Comparison of ENCODE assay signal across 2 cellular contexts in the genomic region with DNA sequence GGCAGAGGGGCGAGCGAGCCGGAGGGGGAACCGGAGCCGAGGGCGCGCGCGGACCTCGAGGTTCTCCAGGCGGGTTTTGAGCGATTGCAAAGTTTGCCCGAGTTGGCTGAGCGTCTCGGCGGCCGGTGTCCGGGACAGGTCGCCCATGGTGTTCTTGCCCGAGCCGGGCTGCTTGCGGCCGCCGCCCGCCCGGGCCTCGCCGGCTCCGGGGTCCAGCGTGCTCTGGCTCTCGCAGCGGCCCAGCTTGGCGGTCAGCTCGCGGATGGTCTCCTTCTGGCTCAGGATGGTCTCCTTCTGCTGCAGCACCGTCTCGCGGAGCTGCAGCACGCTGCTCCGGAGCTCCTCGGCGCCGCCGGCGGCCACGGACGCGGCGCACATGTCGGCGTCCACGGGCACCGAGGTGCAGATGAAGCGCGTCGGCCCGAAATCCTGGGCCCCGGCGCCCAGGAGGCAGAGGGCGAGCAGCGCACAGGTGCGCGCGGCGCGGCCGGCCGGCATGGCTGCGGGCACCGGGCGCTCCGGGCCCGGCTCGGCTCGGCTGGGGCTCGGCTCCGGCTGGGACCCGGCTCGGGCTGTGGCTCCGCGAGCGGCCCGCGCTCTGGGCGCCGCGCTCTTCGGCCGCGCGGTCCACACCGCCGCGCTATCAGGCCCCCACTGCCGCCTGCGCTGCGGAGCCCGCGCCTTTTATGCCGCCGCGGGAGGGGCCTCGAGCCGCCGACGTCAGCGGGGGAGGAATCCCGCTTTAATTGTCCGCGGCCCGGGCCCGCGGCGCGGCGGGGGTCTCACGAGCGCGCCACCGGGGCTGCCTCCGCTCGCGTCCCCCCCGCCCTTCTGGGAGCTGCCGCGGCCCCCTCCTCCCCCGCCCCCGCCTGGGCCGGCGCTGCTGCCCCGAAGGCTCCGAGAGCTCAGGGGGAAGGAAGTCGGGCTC.
A peak's percentile ranks its signal among the peaks of the same experiment; 100 is the strongest.
TF ChIP-seq lines count a peak whose summit lies in the region.

A gene with protein sequence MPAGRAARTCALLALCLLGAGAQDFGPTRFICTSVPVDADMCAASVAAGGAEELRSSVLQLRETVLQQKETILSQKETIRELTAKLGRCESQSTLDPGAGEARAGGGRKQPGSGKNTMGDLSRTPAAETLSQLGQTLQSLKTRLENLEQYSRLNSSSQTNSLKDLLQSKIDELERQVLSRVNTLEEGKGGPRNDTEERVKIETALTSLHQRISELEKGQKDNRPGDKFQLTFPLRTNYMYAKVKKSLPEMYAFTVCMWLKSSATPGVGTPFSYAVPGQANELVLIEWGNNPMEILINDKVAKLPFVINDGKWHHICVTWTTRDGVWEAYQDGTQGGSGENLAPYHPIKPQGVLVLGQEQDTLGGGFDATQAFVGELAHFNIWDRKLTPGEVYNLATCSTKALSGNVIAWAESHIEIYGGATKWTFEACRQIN (minus strand): TSS at position 659 of the 928 bp plus-strand sequence. CDS start 161 bp downstream, at position 498.

TF ChIP-seq in GM12878, 131 proteins besides CTCF, POLR2A, EP300 and RAD21:
- TF ChIP-seq SUZ12 (IDR thresholded peaks at IDR 0.05; ENCODE audit: unreplicated experiment) (peak; percentile 77), IKZF2 (IDR thresholded peaks at IDR 0.05) (no peak)

TF ChIP-seq in HepG2, 621 proteins besides CTCF, POLR2A, EP300 and RAD21 (continues in another document):
- TF ChIP-seq ZNF564 (CRISPR knock-in tag; IDR thresholded peaks at IDR 0.05) (no peak), HNRNPK (IDR thresholded peaks at IDR 0.05; ENCODE audit: low read depth, low read length, poor library complexity, severe bottlenecking) (peak; percentile 14), ZNF326 (CRISPR knock-in tag; IDR thresholded peaks at IDR 0.05; ENCODE audit: borderline replicate concordance) (no peak), EZH2 (conservative IDR thresholded peaks at IDR 0.05; ENCODE audit: low read depth, low read length) (peak; percentile 26; the same call in 1 of the 2 replicates), ZNF605 (CRISPR knock-in tag; IDR thresholded peaks at IDR 0.05) (no peak), ESRRA (CRISPR knock-in tag; IDR thresholded peaks at IDR 0.05; ENCODE audit: low read depth) (no peak), TP53 (CRISPR knock-in tag; conservative IDR thresholded peaks at IDR 0.05) (no peak), GABPB1 (CRISPR knock-in tag; IDR thresholded peaks at IDR 0.05) (peak; percentile 15; the same call in 1 of the 2 replicates), BCL6 (CRISPR knock-in tag; IDR thresholded peaks at IDR 0.05) (peak; percentile 65), ZNF382 (CRISPR knock-in tag; IDR thresholded peaks at IDR 0.05; ENCODE audit: borderline replicate concordance) (no peak), PPARG (CRISPR knock-in tag; conservative IDR thresholded peaks at IDR 0.05) (no peak), RNF2 (conservative IDR thresholded peaks at IDR 0.05; ENCODE audit: low read depth) (peak; percentile 97), ZFY (CRISPR knock-in tag; IDR thresholded peaks at IDR 0.05) (peak; percentile 40; the same call in 1 of the 2 replicates), SAP130 (CRISPR knock-in tag; IDR thresholded peaks at IDR 0.05; ENCODE audit: low read depth) (no peak), SNRNP70 (IDR thresholded peaks at IDR 0.05; ENCODE audit: low read depth, low read length) (no peak), MTF2 (CRISPR knock-in tag; IDR thresholded peaks at IDR 0.05; ENCODE audit: borderline replicate concordance) (peak; percentile 58; the same call in 1 of the 2 replicates), ZSCAN9 (CRISPR knock-in tag; IDR thresholded peaks at IDR 0.05; ENCODE audit: borderline replicate concordance) (no peak), ZNF768 (CRISPR knock-in tag; IDR thresholded peaks at IDR 0.05) (peak; percentile 42; the same call in 1 of the 2 replicates)
- TF ChIP-seq, protein P1, sequence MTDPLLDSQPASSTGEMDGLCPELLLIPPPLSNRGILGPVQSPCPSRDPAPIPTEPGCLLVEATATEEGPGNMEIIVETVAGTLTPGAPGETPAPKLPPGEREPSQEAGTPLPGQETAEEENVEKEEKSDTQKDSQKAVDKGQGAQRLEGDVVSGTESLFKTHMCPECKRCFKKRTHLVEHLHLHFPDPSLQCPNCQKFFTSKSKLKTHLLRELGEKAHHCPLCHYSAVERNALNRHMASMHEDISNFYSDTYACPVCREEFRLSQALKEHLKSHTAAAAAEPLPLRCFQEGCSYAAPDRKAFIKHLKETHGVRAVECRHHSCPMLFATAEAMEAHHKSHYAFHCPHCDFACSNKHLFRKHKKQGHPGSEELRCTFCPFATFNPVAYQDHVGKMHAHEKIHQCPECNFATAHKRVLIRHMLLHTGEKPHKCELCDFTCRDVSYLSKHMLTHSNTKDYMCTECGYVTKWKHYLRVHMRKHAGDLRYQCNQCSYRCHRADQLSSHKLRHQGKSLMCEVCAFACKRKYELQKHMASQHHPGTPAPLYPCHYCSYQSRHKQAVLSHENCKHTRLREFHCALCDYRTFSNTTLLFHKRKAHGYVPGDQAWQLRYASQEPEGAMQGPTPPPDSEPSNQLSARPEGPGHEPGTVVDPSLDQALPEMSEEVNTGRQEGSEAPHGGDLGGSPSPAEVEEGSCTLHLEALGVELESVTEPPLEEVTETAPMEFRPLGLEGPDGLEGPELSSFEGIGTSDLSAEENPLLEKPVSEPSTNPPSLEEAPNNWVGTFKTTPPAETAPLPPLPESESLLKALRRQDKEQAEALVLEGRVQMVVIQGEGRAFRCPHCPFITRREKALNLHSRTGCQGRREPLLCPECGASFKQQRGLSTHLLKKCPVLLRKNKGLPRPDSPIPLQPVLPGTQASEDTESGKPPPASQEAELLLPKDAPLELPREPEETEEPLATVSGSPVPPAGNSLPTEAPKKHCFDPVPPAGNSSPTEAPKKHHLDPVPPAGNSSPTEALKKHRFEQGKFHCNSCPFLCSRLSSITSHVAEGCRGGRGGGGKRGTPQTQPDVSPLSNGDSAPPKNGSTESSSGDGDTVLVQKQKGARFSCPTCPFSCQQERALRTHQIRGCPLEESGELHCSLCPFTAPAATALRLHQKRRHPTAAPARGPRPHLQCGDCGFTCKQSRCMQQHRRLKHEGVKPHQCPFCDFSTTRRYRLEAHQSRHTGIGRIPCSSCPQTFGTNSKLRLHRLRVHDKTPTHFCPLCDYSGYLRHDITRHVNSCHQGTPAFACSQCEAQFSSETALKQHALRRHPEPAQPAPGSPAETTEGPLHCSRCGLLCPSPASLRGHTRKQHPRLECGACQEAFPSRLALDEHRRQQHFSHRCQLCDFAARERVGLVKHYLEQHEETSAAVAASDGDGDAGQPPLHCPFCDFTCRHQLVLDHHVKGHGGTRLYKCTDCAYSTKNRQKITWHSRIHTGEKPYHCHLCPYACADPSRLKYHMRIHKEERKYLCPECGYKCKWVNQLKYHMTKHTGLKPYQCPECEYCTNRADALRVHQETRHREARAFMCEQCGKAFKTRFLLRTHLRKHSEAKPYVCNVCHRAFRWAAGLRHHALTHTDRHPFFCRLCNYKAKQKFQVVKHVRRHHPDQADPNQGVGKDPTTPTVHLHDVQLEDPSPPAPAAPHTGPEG (CRISPR knock-in tag; IDR thresholded peaks at IDR 0.05) = 0 out of 2 replicates have a peak, but pooled peaks have one; percentile 34
- TF ChIP-seq, protein P2, sequence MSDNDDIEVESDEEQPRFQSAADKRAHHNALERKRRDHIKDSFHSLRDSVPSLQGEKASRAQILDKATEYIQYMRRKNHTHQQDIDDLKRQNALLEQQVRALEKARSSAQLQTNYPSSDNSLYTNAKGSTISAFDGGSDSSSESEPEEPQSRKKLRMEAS (IDR thresholded peaks at IDR 0.05) = peak; percentile 35; the same call in 1 of the 2 replicates
- TF ChIP-seq, protein P3, sequence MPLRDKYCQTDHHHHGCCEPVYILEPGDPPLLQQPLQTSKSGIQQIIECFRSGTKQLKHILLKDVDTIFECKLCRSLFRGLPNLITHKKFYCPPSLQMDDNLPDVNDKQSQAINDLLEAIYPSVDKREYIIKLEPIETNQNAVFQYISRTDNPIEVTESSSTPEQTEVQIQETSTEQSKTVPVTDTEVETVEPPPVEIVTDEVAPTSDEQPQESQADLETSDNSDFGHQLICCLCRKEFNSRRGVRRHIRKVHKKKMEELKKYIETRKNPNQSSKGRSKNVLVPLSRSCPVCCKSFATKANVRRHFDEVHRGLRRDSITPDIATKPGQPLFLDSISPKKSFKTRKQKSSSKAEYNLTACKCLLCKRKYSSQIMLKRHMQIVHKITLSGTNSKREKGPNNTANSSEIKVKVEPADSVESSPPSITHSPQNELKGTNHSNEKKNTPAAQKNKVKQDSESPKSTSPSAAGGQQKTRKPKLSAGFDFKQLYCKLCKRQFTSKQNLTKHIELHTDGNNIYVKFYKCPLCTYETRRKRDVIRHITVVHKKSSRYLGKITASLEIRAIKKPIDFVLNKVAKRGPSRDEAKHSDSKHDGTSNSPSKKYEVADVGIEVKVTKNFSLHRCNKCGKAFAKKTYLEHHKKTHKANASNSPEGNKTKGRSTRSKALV (CRISPR knock-in tag; IDR thresholded peaks at IDR 0.05) = peak; percentile 39; the same call in 1 of the 2 replicates
- TF ChIP-seq, protein P4, sequence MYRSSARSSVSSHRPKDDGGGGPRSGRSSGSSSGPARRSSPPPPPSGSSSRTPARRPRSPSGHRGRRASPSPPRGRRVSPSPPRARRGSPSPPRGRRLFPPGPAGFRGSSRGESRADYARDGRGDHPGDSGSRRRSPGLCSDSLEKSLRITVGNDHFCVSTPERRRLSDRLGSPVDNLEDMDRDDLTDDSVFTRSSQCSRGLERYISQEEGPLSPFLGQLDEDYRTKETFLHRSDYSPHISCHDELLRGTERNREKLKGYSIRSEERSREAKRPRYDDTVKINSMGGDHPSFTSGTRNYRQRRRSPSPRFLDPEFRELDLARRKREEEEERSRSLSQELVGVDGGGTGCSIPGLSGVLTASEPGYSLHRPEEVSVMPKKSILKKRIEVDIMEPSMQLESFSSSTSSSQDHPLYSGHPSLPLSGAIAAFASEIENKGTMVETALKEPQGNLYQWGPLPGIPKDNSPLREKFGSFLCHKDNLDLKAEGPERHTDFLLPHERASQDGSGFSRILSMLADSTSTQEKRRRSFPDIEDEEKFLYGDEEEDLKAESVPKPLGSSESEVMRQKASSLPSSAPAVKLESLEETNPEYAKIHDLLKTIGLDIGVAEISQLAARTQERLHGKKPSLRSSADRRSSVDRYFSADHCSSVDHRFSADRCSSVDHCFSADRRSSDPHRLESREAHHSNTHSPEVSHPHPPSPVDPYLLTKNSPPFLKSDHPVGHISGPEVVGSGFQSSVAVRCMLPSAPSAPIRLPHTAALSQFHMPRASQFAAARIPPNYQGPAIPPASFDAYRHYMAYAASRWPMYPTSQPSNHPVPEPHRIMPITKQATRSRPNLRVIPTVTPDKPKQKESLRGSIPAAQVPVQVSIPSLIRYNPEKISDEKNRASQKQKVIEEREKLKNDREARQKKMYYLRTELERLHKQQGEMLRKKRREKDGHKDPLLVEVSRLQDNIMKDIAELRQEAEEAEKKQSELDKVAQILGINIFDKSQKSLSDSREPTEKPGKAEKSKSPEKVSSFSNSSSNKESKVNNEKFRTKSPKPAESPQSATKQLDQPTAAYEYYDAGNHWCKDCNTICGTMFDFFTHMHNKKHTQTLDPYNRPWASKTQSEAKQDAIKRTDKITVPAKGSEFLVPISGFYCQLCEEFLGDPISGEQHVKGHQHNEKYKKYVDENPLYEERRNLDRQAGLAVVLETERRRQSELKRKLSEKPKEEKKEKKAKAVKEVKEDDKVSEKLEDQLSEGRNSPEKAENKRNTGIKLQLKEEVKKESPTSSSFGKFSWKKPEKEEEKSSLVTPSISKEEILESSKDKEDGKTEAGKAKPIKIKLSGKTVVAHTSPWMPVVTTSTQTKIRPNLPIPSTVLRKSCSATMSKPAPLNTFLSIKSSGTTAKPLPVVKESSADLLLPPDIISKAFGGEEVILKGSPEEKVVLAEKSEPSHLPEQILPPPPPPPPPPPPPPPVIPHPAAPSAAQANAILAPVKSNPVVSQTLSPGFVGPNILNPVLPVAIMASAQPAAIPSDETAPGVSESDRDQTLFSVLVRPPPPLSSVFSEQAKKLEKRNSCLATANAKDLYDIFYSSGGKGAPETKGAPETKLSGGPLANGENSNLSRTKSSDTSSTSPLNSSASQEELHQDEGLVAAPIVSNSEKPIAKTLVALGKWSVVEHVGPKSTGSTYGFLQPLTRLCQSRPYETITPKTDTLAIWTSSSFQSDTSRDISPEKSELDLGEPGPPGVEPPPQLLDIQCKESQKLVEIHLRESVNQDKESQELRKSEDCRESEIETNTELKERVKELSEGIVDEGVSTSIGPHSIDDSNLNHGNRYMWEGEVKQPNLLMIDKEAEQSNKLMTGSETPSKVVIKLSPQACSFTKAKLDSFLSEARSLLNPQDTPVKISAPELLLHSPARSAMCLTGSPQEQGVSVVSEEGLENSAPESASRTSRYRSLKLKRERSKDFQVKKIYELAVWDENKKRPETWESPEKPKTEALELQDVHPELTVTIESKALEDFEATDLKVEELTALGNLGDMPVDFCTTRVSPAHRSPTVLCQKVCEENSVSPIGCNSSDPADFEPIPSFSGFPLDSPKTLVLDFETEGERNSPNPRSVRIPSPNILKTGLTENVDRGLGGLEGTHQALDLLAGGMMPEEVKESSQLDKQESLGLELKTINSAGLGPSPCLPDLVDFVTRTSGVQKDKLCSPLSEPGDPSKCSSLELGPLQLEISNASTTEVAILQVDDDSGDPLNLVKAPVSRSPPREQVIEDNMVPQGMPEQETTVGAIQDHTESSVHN (CRISPR knock-in tag; IDR thresholded peaks at IDR 0.05) = no peak
- TF ChIP-seq, protein P5, sequence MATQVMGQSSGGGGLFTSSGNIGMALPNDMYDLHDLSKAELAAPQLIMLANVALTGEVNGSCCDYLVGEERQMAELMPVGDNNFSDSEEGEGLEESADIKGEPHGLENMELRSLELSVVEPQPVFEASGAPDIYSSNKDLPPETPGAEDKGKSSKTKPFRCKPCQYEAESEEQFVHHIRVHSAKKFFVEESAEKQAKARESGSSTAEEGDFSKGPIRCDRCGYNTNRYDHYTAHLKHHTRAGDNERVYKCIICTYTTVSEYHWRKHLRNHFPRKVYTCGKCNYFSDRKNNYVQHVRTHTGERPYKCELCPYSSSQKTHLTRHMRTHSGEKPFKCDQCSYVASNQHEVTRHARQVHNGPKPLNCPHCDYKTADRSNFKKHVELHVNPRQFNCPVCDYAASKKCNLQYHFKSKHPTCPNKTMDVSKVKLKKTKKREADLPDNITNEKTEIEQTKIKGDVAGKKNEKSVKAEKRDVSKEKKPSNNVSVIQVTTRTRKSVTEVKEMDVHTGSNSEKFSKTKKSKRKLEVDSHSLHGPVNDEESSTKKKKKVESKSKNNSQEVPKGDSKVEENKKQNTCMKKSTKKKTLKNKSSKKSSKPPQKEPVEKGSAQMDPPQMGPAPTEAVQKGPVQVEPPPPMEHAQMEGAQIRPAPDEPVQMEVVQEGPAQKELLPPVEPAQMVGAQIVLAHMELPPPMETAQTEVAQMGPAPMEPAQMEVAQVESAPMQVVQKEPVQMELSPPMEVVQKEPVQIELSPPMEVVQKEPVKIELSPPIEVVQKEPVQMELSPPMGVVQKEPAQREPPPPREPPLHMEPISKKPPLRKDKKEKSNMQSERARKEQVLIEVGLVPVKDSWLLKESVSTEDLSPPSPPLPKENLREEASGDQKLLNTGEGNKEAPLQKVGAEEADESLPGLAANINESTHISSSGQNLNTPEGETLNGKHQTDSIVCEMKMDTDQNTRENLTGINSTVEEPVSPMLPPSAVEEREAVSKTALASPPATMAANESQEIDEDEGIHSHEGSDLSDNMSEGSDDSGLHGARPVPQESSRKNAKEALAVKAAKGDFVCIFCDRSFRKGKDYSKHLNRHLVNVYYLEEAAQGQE (IDR thresholded peaks at IDR 0.05; ENCODE audit: borderline replicate concordance in 1 of 2, low read depth in 1 of 2, low read length in 2 of 2) = no peak
- TF ChIP-seq, protein P6, sequence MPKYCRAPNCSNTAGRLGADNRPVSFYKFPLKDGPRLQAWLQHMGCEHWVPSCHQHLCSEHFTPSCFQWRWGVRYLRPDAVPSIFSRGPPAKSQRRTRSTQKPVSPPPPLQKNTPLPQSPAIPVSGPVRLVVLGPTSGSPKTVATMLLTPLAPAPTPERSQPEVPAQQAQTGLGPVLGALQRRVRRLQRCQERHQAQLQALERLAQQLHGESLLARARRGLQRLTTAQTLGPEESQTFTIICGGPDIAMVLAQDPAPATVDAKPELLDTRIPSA (CRISPR knock-in tag; IDR thresholded peaks at IDR 0.05; ENCODE audit: borderline replicate concordance) = 0 out of 2 replicates have a peak, but pooled peaks have one; percentile 50
